8 cellular contexts compared by ENCODE assay signal in the genomic region with DNA sequence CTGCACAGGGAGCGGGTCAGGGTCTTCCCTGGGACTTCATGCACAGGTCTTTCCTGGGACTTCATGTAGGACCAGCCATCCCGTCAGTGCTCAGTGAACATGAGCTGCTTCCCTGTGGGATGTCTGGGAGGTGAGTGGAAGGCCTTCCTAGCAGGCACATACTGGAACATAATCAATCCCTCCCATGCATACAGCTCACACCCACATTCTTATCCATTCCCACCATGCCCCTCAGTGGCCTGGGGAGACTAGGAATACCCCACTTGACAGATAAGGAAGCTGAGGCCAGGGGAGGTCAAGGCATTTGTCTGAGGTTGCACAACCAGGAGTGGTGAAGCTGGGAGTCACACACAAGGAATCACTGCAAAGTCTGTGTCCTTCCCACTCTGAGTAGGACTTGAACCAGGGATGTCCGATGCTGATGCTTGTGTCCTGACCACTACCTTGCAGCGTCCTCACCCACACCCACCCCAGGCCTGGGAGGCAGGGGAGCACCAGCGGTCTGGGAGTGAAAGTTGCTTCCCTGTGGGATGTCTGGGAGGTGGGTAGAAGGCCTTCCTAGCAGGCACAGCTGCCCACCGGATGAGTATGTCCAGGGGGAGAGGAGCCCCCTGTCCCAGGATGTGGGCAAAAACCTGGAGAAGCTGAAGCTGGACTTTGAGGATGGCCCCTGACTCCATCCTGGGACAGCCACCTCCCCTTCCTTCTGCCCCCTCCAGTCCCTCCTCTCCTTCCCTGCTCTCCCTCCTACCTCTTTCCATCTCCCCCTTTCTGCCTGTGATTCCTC. TPM values are rescaled to one million over a fixed set of nuclear protein-coding genes. Genes with fewer than 3 reads are reported as not detected.
DNase-seq lines count a peak whose midpoint lies in the region; ATAC-seq lines count a peak whose summit lies in the region.

No MANE protein-coding gene starts in this region.

- intact Hi-C loops in activated T-helper 1 cell treated with anti-CD3 and anti-CD28 coated beads, Interleukin-12 subunit alpha, Interleukin-12 subunit beta, Interleukin-2, Interleukin-4 antibody, amounts not matched to agents 30 ng/mL and 10 ng/mL and 1 ng/mL, durations not matched to agents 14 hours and 24 hours and 36 hours (cut with micrococcal nuclease) = no loop called here

- no peaks in the 10 kb centered on the region for H3K9me3 Mint-ChIP-seq in activated T-helper 1 cell treated with anti-CD3 and anti-CD28 coated beads, Interleukin-12 subunit alpha, Interleukin-12 subunit beta, Interleukin-2, Interleukin-4 antibody, amounts not matched to agents 30 ng/mL and 10 ng/mL and 1 ng/mL, durations not matched to agents 14 hours and 24 hours and 36 hours

- H3K4me1 ChIP-seq in iPS-15b (ENCODE audit: control insufficient read depth, insufficient read depth, low read length) (peaks cover 3% of the 10 kb centered on the region), stomach smooth muscle (ENCODE audit: control insufficient read depth, insufficient read depth, low read length) (peaks cover 30% of the 10 kb centered on the region)

- H3K27ac Mint-ChIP-seq in activated T-helper 1 cell treated with anti-CD3 and anti-CD28 coated beads, Interleukin-12 subunit alpha, Interleukin-12 subunit beta, Interleukin-2, Interleukin-4 antibody, amounts not matched to agents 30 ng/mL and 10 ng/mL and 1 ng/mL, durations not matched to agents 14 hours and 24 hours and 36 hours = peak overlapping the region; percentile 97

- ATAC-seq in HG03439 (IDR thresholded peaks at IDR 0.05; ENCODE audit: unreplicated experiment) = no peak

- peaks cover 79% of the 10 kb centered on the region for H3K4me1 Mint-ChIP-seq in activated T-helper 1 cell treated with anti-CD3 and anti-CD28 coated beads, Interleukin-12 subunit alpha, Interleukin-12 subunit beta, Interleukin-2, Interleukin-4 antibody, amounts not matched to agents 30 ng/mL and 10 ng/mL and 1 ng/mL, durations not matched to agents 14 hours and 24 hours and 36 hours (ENCODE audit: low read depth)

- H3K4me3 ChIP-seq in H7 (ENCODE audit: insufficient read depth, low read depth, low read length) (0 out of 2 replicates have a peak overlapping the region, but pooled peaks have one; percentile 56), iPS-15b (ENCODE audit: low read depth, low read length) (peak overlapping the region; percentile 76), stomach smooth muscle (ENCODE audit: low read length in 2 of 2) (peak overlapping the region; percentile 90 to 94)

- H3K27ac ChIP-seq in stomach smooth muscle (ENCODE audit: low read length) = peak overlapping the region; percentile 76

- peaks cover 53% of the 10 kb centered on the region for H3K36me3 Mint-ChIP-seq in activated T-helper 1 cell treated with anti-CD3 and anti-CD28 coated beads, Interleukin-12 subunit alpha, Interleukin-12 subunit beta, Interleukin-2, Interleukin-4 antibody, amounts not matched to agents 30 ng/mL and 10 ng/mL and 1 ng/mL, durations not matched to agents 14 hours and 24 hours and 36 hours (ENCODE audit: low read depth)

- H3K36me3 ChIP-seq in H7 (replicated peaks; ENCODE audit: control insufficient read depth, insufficient read depth, low read length) (no peaks in the 10 kb centered on the region), iPS-15b (ENCODE audit: control insufficient read depth, insufficient read depth, low read length) (no peaks in the 10 kb centered on the region), stomach smooth muscle (ENCODE audit: control insufficient read depth in 2 of 2, insufficient read depth in 2 of 2, low read length in 2 of 2) (no peaks in the 10 kb centered on the region)

- no peaks in the 10 kb centered on the region for H3K27me3 Mint-ChIP-seq in activated T-helper 1 cell treated with anti-CD3 and anti-CD28 coated beads, Interleukin-12 subunit alpha, Interleukin-12 subunit beta, Interleukin-2, Interleukin-4 antibody, amounts not matched to agents 30 ng/mL and 10 ng/mL and 1 ng/mL, durations not matched to agents 14 hours and 24 hours and 36 hours (ENCODE audit: insufficient read depth)

- H3K27me3 ChIP-seq in H7 (ENCODE audit: control insufficient read depth, insufficient read depth, low read length) = peaks cover 35% of the 10 kb centered on the region
- peaks cover 39% of the 10 kb centered on the region for H3K27me3 ChIP-seq in iPS-15b (ENCODE audit: control insufficient read depth, insufficient read depth, low read length)
- H3K27me3 ChIP-seq in stomach smooth muscle (ENCODE audit: control insufficient read depth in 1 of 2, insufficient read depth in 2 of 2, low read length in 2 of 2) = no peaks in the 10 kb centered on the region

- H3K9ac ChIP-seq in iPS-15b (ENCODE audit: low read depth, low read length) (no peak overlapping the region), stomach smooth muscle (ENCODE audit: low read length in 2 of 2) (peak overlapping the region; percentile 82 to 90)

- H3K9me3 ChIP-seq in iPS-15b (ENCODE audit: control insufficient read depth, insufficient read depth, low read length) (no peaks in the 10 kb centered on the region), stomach smooth muscle (ENCODE audit: control insufficient read depth in 2 of 2, low read length in 2 of 2) (no peaks in the 10 kb centered on the region)

- DNase-seq in H7 (peak; percentile 58), LoVo (ENCODE audit: low spot score) (no peak), NCI-H524 (lab: John Stamatoyannopoulos, UW) (no peak), SK-N-DZ (ENCODE audit: low spot score) (no peak)
- no peak for DNase-seq in activated T-helper 1 cell treated with anti-CD3 and anti-CD28 coated beads, Interleukin-12 subunit alpha, Interleukin-12 subunit beta, Interleukin-2, Interleukin-4 antibody, amounts not matched to agents 30 ng/mL and 10 ng/mL and 1 ng/mL, durations not matched to agents 14 hours and 24 hours and 36 hours (ENCODE audit: low spot score)

- peak overlapping the region; percentile 97 for H3K4me3 Mint-ChIP-seq in activated T-helper 1 cell treated with anti-CD3 and anti-CD28 coated beads, Interleukin-12 subunit alpha, Interleukin-12 subunit beta, Interleukin-2, Interleukin-4 antibody, amounts not matched to agents 30 ng/mL and 10 ng/mL and 1 ng/mL, durations not matched to agents 14 hours and 24 hours and 36 hours

RNA-seq across cellular contexts. Expression of a gene that starts 1.0 kb away (rescaled TPM):
- total RNA-seq in H7 (2014; rRNA removed; shearing (Covaris generic)) = 0.80 and 0.85 TPM in 2 replicates
- 164 and 175 TPM in 2 replicates for total RNA-seq in activated T-helper 1 cell treated with anti-CD3 and anti-CD28 coated beads, Interleukin-12 subunit alpha, Interleukin-12 subunit beta, Interleukin-2, Interleukin-4 antibody, amounts not matched to agents 30 ng/mL and 10 ng/mL and 1 ng/mL, durations not matched to agents 14 hours and 24 hours and 36 hours
- not detected in 2 replicates for polyA plus RNA-seq in SK-N-DZ (2014; cell fraction: cytosol; rRNA removed)
- polyA plus RNA-seq in SK-N-DZ (2014; cell fraction: nucleus; rRNA removed) = 1.1 TPM in 1 of 2 replicates, not detected in the other

RNA-seq across cellular contexts. Expression of a gene that starts 26.6 kb away (rescaled TPM):
- not detected in 2 replicates for total RNA-seq in H7 (2014; rRNA removed; shearing (Covaris generic))
- total RNA-seq in activated T-helper 1 cell treated with anti-CD3 and anti-CD28 coated beads, Interleukin-12 subunit alpha, Interleukin-12 subunit beta, Interleukin-2, Interleukin-4 antibody, amounts not matched to agents 30 ng/mL and 10 ng/mL and 1 ng/mL, durations not matched to agents 14 hours and 24 hours and 36 hours = 0.23 and 0.24 TPM in 2 replicates
- 0.48 TPM in 1 of 2 replicates, not detected in the other for polyA plus RNA-seq in SK-N-DZ (2014; cell fraction: cytosol; rRNA removed)
- not detected in 2 replicates for polyA plus RNA-seq in SK-N-DZ (2014; cell fraction: nucleus; rRNA removed)

RNA-seq across cellular contexts. Expression of a gene that starts 56.4 kb away (rescaled TPM):
- total RNA-seq in H7 (2014; rRNA removed; shearing (Covaris generic)) = 27.1 and 30.1 TPM in 2 replicates
- 176 and 178 TPM in 2 replicates for total RNA-seq in activated T-helper 1 cell treated with anti-CD3 and anti-CD28 coated beads, Interleukin-12 subunit alpha, Interleukin-12 subunit beta, Interleukin-2, Interleukin-4 antibody, amounts not matched to agents 30 ng/mL and 10 ng/mL and 1 ng/mL, durations not matched to agents 14 hours and 24 hours and 36 hours
- polyA plus RNA-seq in SK-N-DZ (2014; cell fraction: cytosol; rRNA removed) = 37.4 and 55.6 TPM in 2 replicates
- polyA plus RNA-seq in SK-N-DZ (2014; cell fraction: nucleus; rRNA removed) = 47.9 and 58.8 TPM in 2 replicates

Comparison
In these comparisons a context has a peak if more than half of its experiments do, and no peak if none do; other contexts are left out.
1. RNA of a gene that starts 1.0 kb away (total RNA-seq): 164 to 175 TPM in activated T-helper 1 cell treated with anti-CD3 and anti-CD28 coated beads, Interleukin-12 subunit alpha, Interleukin-12 subunit beta, Interleukin-2, Interleukin-4 antibody, amounts not matched to agents 30 ng/mL and 10 ng/mL and 1 ng/mL, durations not matched to agents 14 hours and 24 hours and 36 hours; 0.80 to 0.85 TPM in H7; every median in the first group is over 10 times any median in the second.
2. Peak in every context shown above with its lines, with median percentiles within 50 percentile points of each other: H3K4me3 ChIP-seq.